ENCODE assay signal across 2 cellular contexts in genomic region chr10:47971598-47971997, GRCh38. TPM values are rescaled to one million over a fixed set of nuclear protein-coding genes. Genes with fewer than 3 reads are reported as not detected.
"Had no signal": no experiment of that assay in that cellular context is flagged by ENCODE, and none has a peak within 500 bp of the region (broad histone marks: within the 10 kb centered on the region; RNA-seq: fewer than 3 reads in every experiment).

No MANE protein-coding gene starts in this region.

RNA-seq across cellular contexts. Expression of gene FAM25C, which starts 28.0 kb away (rescaled TPM):
- total RNA-seq: G401, GM12878 had no signal

RNA-seq across cellular contexts. Expression of gene NPY4R2, which starts 53.1 kb away (rescaled TPM):
- total RNA-seq: G401, GM12878 had no signal
